Comparison of ENCODE assay signal across 18 cellular contexts in genomic region chr7:121456015-121456414, GRCh38.
"Had no signal": no experiment of that assay in that cellular context is flagged by ENCODE, and none has a peak within 500 bp of the region (broad histone marks: within the 10 kb centered on the region; RNA-seq: fewer than 3 reads in every experiment).

No MANE protein-coding gene starts in this region.

- H3K36me3 ChIP-seq: SJSA1 had no signal

- DNase-seq: KBM-7, MV-4-11, NCI-H1048, NCI-H1105, NCI-H1436 treated with DMSO at 0.1 percent for 48 hours, NCI-H1694, NCI-H187 treated with DMSO at 0.1 percent for 48 hours, NCI-H2029 treated with DMSO at 0.1 percent for 48 hours, NCI-H2227 treated with DMSO at 0.1 percent for 48 hours, NCI-H510A, NCI-H524 treated with DMSO at 0.1 percent for 48 hours, NCI-H774, Right ventricle myocardium superior, RPMI8226, SIG-M5 had no signal

- H3K27ac ChIP-seq: SJSA1, SK-N-MC had no signal

- FAIRE-seq: RCC 7860 had no signal

- H3K27me3 ChIP-seq: SJSA1 had no signal

- H3K4me3 ChIP-seq: SJSA1, SK-N-MC had no signal

- H3K9me3 ChIP-seq: SJSA1 had no signal
